17 cellular contexts compared by ENCODE assay signal in the genomic region with DNA sequence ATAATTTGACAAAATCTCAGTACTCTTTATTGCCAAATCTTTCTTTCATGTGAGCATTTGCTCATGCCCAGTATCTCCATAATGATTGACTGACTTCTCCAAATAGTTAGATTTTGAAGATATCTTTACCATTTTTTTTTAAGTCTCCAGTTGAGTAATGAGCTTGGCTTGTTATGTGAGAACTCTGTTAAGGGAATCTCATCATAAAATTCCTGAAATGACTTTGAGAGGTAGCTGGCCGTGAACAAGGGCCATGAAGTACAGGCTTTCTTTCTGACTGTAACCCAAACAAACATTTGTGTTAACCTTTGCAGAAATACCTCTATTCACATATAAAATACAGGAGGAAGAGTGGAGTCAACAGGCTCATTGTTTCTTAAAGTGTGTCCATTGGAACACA.
DNase-seq lines count a peak whose midpoint lies in the region; FAIRE-seq and TF ChIP-seq lines count a peak whose summit lies in the region.
"Had no signal": no experiment of that assay in that cellular context is flagged by ENCODE, and none has a peak within 500 bp of the region (broad histone marks: within the 10 kb centered on the region; RNA-seq: fewer than 3 reads in every experiment).

No MANE protein-coding gene starts in this region.

- no peaks in the 10 kb centered on the region for H3K27me3 ChIP-seq in bronchial epithelial cell (ENCODE audit: control insufficient read depth, insufficient read depth, low read length)

- FAIRE-seq in bronchial epithelial cell (lab: Jason Lieb, UNC), result no peak

- in situ Hi-C loops in ACHN (cut with HindIII; ENCODE audit: low pct_ligation_motif_present, low pct_unique_long_range_greater_than_20kb, low sequenced_read_pairs), result no loop called here

- H3K36me3 ChIP-seq in bronchial epithelial cell (ENCODE audit: control insufficient read depth, insufficient read depth, low read length), result no peaks in the 10 kb centered on the region
- H3K36me3 ChIP-seq: prostate gland had no signal

- H3K4me3 ChIP-seq in bronchial epithelial cell (ENCODE audit: low read depth, low read length), result no peak overlapping the region
- H3K4me3 ChIP-seq: prostate gland had no signal

- DNase-seq in ACHN, result peak; percentile 69
- peak; percentile 66 for DNase-seq in HT1080 (ENCODE audit: low read depth)
- DNase-seq in bronchial epithelial cell (ENCODE audit: low read depth), result peak; percentile 62
- peak; percentile 86 for DNase-seq in kidney glomerular epithelial cell (lab: John Stamatoyannopoulos, UW)
- no peak for DNase-seq in GM19238 (ENCODE audit: insufficient read length, low spot score)
- no peak for DNase-seq in GM20000 (ENCODE audit: low spot score)
- DNase-seq in activated CD4-positive, alpha-beta T cell treated with anti-CD3 and anti-CD28 coated beads, Interleukin-2, amount 50 U/mL, for 1 hour, result no peak
- DNase-seq in DMS79 (lab: John Stamatoyannopoulos, UW), result no peak
- DNase-seq: activated T-cell treated with anti-CD3 and anti-CD28 coated beads, Interleukin-2, amount 50 U/mL, for 48 hours; aorta; H9; midbrain; NCI-H1092 treated with DMSO at 0.1 percent for 48 hours; NCI-H446; OCI-M1; stimulated activated CD4-positive, alpha-beta T cell treated with anti-CD3 and anti-CD28 coated beads, Interleukin-2, amount 100 ng/mL, for 48 hours had no signal

- TF ChIP-seq CTCF in bronchial epithelial cell (IDR thresholded peaks at IDR 0.05; ENCODE audit: insufficient read depth, low read length, severe bottlenecking) (no peak), GM20000 (IDR thresholded peaks at IDR 0.05; ENCODE audit: extremely low read depth, missing control alignments) (no peak)

Comparison
In these comparisons a context has a peak if more than half of its experiments do, and no peak if none do; other contexts are left out.
1. DNase-seq: peak in ACHN (single experiment), HT1080 (single experiment), bronchial epithelial cell (single experiment) and kidney glomerular epithelial cell (single experiment); none in GM19238 (single experiment), GM20000 (single experiment), activated CD4-positive, alpha-beta T cell treated with anti-CD3 and anti-CD28 coated beads, Interleukin-2, amount 50 U/mL, for 1 hour (single experiment) and DMS79 (single experiment).